Comparison of ENCODE assay signal across 8 cellular contexts in genomic region chr9:127505396-127506116, GRCh38. TPM values are rescaled to one million over a fixed set of nuclear protein-coding genes. Genes with fewer than 3 reads are reported as not detected.
A peak's percentile ranks its signal among the peaks of the same experiment; 100 is the strongest.
DNase-seq lines count a peak whose midpoint lies in the region; ATAC-seq and TF ChIP-seq lines count a peak whose summit lies in the region.

No MANE protein-coding gene starts in this region.

- no peak overlapping the region for H4K8ac ChIP-seq in mesendoderm (ENCODE audit: low read depth, low read length)

- no peak overlapping the region for H2BK120ac ChIP-seq in mesendoderm (ENCODE audit: low read depth, low read length)

- ATAC-seq in Right ventricle myocardium inferior (no peak), HG02678 (IDR thresholded peaks at IDR 0.05; ENCODE audit: unreplicated experiment) (no peak), GM18867 (IDR thresholded peaks at IDR 0.05; ENCODE audit: unreplicated experiment) (no peak)

- H3K9ac ChIP-seq in mammary epithelial cell (ENCODE audit: insufficient read depth, low read length) (no peak overlapping the region), mesendoderm (ENCODE audit: low read length) (no peak overlapping the region)

- TSS peak; percentile 53 for BruUV-seq in mammary epithelial cell (replicated peaks; lab: Mats Ljungman, UMichigan)

- H3K9me3 ChIP-seq in mammary epithelial cell (replicated peaks; ENCODE audit: insufficient read depth, low read length): no peaks in the 10 kb centered on the region

- H3K4me1 ChIP-seq in mammary epithelial cell (ENCODE audit: insufficient read depth, low read length) (peaks cover 9% of the 10 kb centered on the region), mesendoderm (ENCODE audit: control insufficient read depth, low read depth, low read length) (no peaks in the 10 kb centered on the region)

- WGBS in mammary epithelial cell (ENCODE audit: low coverage, missing lambda C conversion rate): 96% methylated on average over 5 of the region's 16 CpGs
- WGBS in mesendoderm (ENCODE audit: extremely low coverage, insufficient coverage, low lambda C conversion rate): no CpG with 5 or more reads among the region's 16 CpGs

- no peak overlapping the region for H3K27ac ChIP-seq in mammary epithelial cell (ENCODE audit: insufficient read depth, low read depth, low read length)
- H3K27ac ChIP-seq in mesendoderm (ENCODE audit: low read depth, low read length): no peak overlapping the region

- CTCF ChIA-PET in mammary epithelial cell (lab: Charles Lee; ENCODE audit: low non-redundant PET): no interaction called here

- H3K4me3 ChIP-seq in mammary epithelial cell (replicated peaks in 1 of 3; ENCODE audit: insufficient read depth in 1 of 3, low read depth in 2 of 3, low read length in 3 of 3) (no peak overlapping the region), mesendoderm (ENCODE audit: low read length) (no peak overlapping the region)

- no peaks in the 10 kb centered on the region for H3K79me1 ChIP-seq in mesendoderm (ENCODE audit: low read length)

- no peak overlapping the region for H2BK15ac ChIP-seq in mesendoderm (replicated peaks; ENCODE audit: low read depth)

- in situ Hi-C loops in mammary epithelial cell (cut with MboI; ENCODE audit: low sequenced_read_pairs in 2 of 2): no loop called here

- no peak overlapping the region for H2BK5ac ChIP-seq in mesendoderm (ENCODE audit: low read length)

- H2AK5ac ChIP-seq in mesendoderm (ENCODE audit: low read length): no peak overlapping the region

- H2AFZ ChIP-seq in mammary epithelial cell (ENCODE audit: low read depth, low read length): no peak overlapping the region

- peaks cover 43% of the 10 kb centered on the region for H3K79me2 ChIP-seq in mammary epithelial cell (ENCODE audit: insufficient read depth, low read length)
- H3K79me2 ChIP-seq in mesendoderm (ENCODE audit: control insufficient read depth, insufficient read depth, low read length): no peaks in the 10 kb centered on the region

- H3K27me3 ChIP-seq in mammary epithelial cell (ENCODE audit: insufficient read depth, low read length) (no peaks in the 10 kb centered on the region), mesendoderm (ENCODE audit: insufficient read depth, low read length, poor library complexity) (no peaks in the 10 kb centered on the region)

- TF ChIP-seq CTCF in mammary epithelial cell (conservative IDR thresholded peaks at IDR 0.05 in 1 of 2, IDR thresholded peaks at IDR 0.05 in 1 of 2; ENCODE audit: extremely low read depth in 1 of 2, insufficient read depth in 1 of 2, low read depth in 1 of 2, low read length in 2 of 2): peak; percentile 41 to 54

- peak; percentile 75 for DNase-seq in Right ventricle myocardium inferior (ENCODE audit: missing footprints)
- no peak for DNase-seq in cardiac septum (ENCODE audit: low spot score)
- peak; percentile 61 for DNase-seq in RKO (ENCODE audit: low spot score)
- no peak for DNase-seq in mammary epithelial cell
- DNase-seq in mesendoderm: peak; percentile 54
- no peak for DNase-seq in NCI-H748 (lab: John Stamatoyannopoulos, UW; ENCODE audit: unreplicated experiment)

- no peaks in the 10 kb centered on the region for H4K20me1 ChIP-seq in mammary epithelial cell (ENCODE audit: insufficient read depth, low read length)

- no peak overlapping the region for H3K18ac ChIP-seq in mesendoderm (ENCODE audit: low read length)

- intact Hi-C loops in Right ventricle myocardium inferior (cut with DNase I): loop anchor here (5.0 kb wide), 1 partner anchor 417 kb away; no protein-coding TSS in a partner anchor
- intact Hi-C loops in cardiac septum (cut with DNase I): no loop called here
- intact Hi-C loops in mammary epithelial cell (cut with micrococcal nuclease): loop anchor here (2.0 to 10.0 kb wide), 3 partner anchors 229 to 409 kb away; partner anchors contain the start of genes ST6GALNAC4 and TOR2A

- no peak overlapping the region for H4K5ac ChIP-seq in mesendoderm (ENCODE audit: low read length)

- no peak overlapping the region for H3K56ac ChIP-seq in mesendoderm (ENCODE audit: low read length)

- dilution Hi-C loops in mammary epithelial cell (cut with HindIII; ENCODE audit: low sequenced_read_pairs): no loop called here

- H3K4ac ChIP-seq in mesendoderm (ENCODE audit: low read depth, low read length): no peak overlapping the region

- no peak overlapping the region for H3K23ac ChIP-seq in mesendoderm (ENCODE audit: low read length)

- no peak overlapping the region for H3K4me2 ChIP-seq in mammary epithelial cell (ENCODE audit: insufficient read depth, low read depth, low read length)
- H3K4me2 ChIP-seq in mesendoderm (ENCODE audit: low read length): no peak overlapping the region

- H3K36me3 ChIP-seq in mammary epithelial cell (ENCODE audit: insufficient read depth, low read length) (peaks cover 28% of the 10 kb centered on the region), mesendoderm (ENCODE audit: control insufficient read depth, insufficient read depth, low read length) (peaks cover 4% of the 10 kb centered on the region)

RNA-seq across cellular contexts. Expression of gene LRSAM1, which starts 54.2 kb away (rescaled TPM):
- total RNA-seq in Right ventricle myocardium inferior (52.0 TPM), cardiac septum (24.4 TPM), mammary epithelial cell (10 to 100 TPM; 15.5 to 20.6 TPM)
- polyA plus RNA-seq in mammary epithelial cell: 9.1 TPM
- polyA minus RNA-seq in mammary epithelial cell: 17.2 TPM
- 7.8 TPM for polyA plus RNA-seq in mesendoderm (2013, experiment 1 of 2)
- 8.5 TPM for polyA plus RNA-seq in mesendoderm (2013, experiment 2 of 2)

RNA-seq across cellular contexts. Expression of gene RPL12, which starts 54.4 kb away (rescaled TPM):
- total RNA-seq in Right ventricle myocardium inferior (775 TPM), cardiac septum (407 TPM), mammary epithelial cell (1,000 to 10,000 TPM; 1,316 to 1,441 TPM)
- 2,249 TPM for polyA plus RNA-seq in mammary epithelial cell
- polyA minus RNA-seq in mammary epithelial cell: 561 TPM
- 3,187 TPM for polyA plus RNA-seq in mesendoderm (2013, experiment 1 of 2)
- 3,242 TPM for polyA plus RNA-seq in mesendoderm (2013, experiment 2 of 2)

Comparison
In these comparisons a context has a peak if more than half of its experiments do, and no peak if none do; other contexts are left out.
1. DNase-seq: peak in Right ventricle myocardium inferior (single experiment), RKO (single experiment) and mesendoderm (single experiment); none in cardiac septum (single experiment), mammary epithelial cell (single experiment) and NCI-H748 (single experiment).